ENCODE assay signal across 15 cellular contexts in the genomic region with DNA sequence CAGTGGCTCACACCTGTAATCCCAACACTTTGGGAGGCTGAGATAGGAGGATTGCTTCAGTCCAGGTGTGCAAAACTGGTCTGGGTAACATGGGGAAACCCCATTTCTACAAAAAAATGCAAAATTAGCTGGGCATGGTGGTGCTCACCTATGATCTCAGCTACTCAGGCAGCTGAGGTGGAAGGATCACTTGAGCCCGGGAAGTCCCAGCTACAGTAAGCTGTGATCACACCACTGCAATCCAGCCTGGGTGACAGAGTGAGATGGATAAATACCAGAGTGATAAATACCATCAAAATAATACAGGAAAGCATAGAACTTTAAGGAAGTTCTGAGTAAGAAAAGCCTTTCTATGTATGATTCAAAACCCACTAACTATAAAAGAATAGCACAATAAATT. TPM values are rescaled to one million over a fixed set of nuclear protein-coding genes. Genes with fewer than 3 reads are reported as not detected.
DNase-seq lines count a peak whose midpoint lies in the region; ATAC-seq, FAIRE-seq and TF ChIP-seq lines count a peak whose summit lies in the region.
"Had no signal": no experiment of that assay in that cellular context is flagged by ENCODE, and none has a peak within 500 bp of the region (broad histone marks: within the 10 kb centered on the region; RNA-seq: fewer than 3 reads in every experiment).

No MANE protein-coding gene starts in this region.

- H3K27ac Mint-ChIP-seq in type B pancreatic cell = no peak overlapping the region
- H3K27ac Mint-ChIP-seq: IgD-negative memory B cell, neural progenitor cell had no signal

- H3K27ac ChIP-seq in vagina = no peak overlapping the region
- H3K27ac ChIP-seq: C4-2B, neural progenitor cell had no signal

- FAIRE-seq in bronchial epithelial cell (lab: Jason Lieb, UNC) = no peak
- FAIRE-seq: colon, GM12892 had no signal

- peaks cover 12% of the 10 kb centered on the region for H3K4me1 ChIP-seq in vagina

- intact Hi-C loops in vagina (cut with DNase I) = no loop called here

- H3K4me3 Mint-ChIP-seq in type B pancreatic cell = no peak overlapping the region
- H3K4me3 Mint-ChIP-seq: IgD-negative memory B cell, neural progenitor cell had no signal

- H3K4me1 Mint-ChIP-seq in type B pancreatic cell (ENCODE audit: unreplicated experiment) = no peaks in the 10 kb centered on the region
- H3K4me1 Mint-ChIP-seq: neural progenitor cell had no signal

- H3K27me3 Mint-ChIP-seq in type B pancreatic cell = no peaks in the 10 kb centered on the region
- H3K27me3 Mint-ChIP-seq: IgD-negative memory B cell had no signal

- H3K36me3 ChIP-seq in bronchial epithelial cell (ENCODE audit: control insufficient read depth, insufficient read depth, low read length) = no peaks in the 10 kb centered on the region
- no peaks in the 10 kb centered on the region for H3K36me3 ChIP-seq in vagina
- H3K36me3 ChIP-seq: neural progenitor cell had no signal

- TF ChIP-seq CTCF in bronchial epithelial cell (IDR thresholded peaks at IDR 0.05; ENCODE audit: insufficient read depth, low read length, severe bottlenecking) (no peak), vagina (IDR thresholded peaks at IDR 0.05) (no peak), type B pancreatic cell (conservative IDR thresholded peaks at IDR 0.05) (no peak)

- H3K27me3 ChIP-seq in bronchial epithelial cell (ENCODE audit: control insufficient read depth, insufficient read depth, low read length) (no peaks in the 10 kb centered on the region), vagina (no peaks in the 10 kb centered on the region)
- H3K27me3 ChIP-seq: neural progenitor cell had no signal

- no peaks in the 10 kb centered on the region for H3K9me3 ChIP-seq in vagina

- peaks cover 7% of the 10 kb centered on the region for H3K9me3 Mint-ChIP-seq in type B pancreatic cell

- H3K36me3 Mint-ChIP-seq in type B pancreatic cell = peaks cover 17% of the 10 kb centered on the region

- H3K4me3 ChIP-seq in bronchial epithelial cell (ENCODE audit: low read depth, low read length) = no peak overlapping the region
- H3K4me3 ChIP-seq in vagina = no peak overlapping the region
- H3K4me3 ChIP-seq: neural progenitor cell had no signal

- peak; percentile 39 for DNase-seq in stimulated activated CD4-positive, alpha-beta T cell treated with anti-CD3 and anti-CD28 coated beads, Interleukin-15, amount 100 ng/mL, for 24 hours
- no peak for DNase-seq in stimulated activated CD4-positive, alpha-beta T cell treated with anti-CD3 and anti-CD28 coated beads, Interleukin-2, amount 100 ng/mL, for 48 hours
- DNase-seq in bronchial epithelial cell (ENCODE audit: low read depth) = peak; percentile 71
- DNase-seq in HCEC 1CT = no peak
- DNase-seq in vagina (ENCODE audit: extremely low spot score in 2 of 2) = no peak
- DNase-seq in DMS 273 treated with DMSO at 0.1 percent for 48 hours (lab: John Stamatoyannopoulos, UW) = no peak
- no peak for DNase-seq in type B pancreatic cell (ENCODE audit: extremely low spot score, unreplicated experiment)
- DNase-seq: hypothalamus, SK-N-SH had no signal

- peak; percentile 91 for ATAC-seq in HG03108 (IDR thresholded peaks at IDR 0.05; ENCODE audit: unreplicated experiment)

- TF ChIP-seq POLR2A in vagina (IDR thresholded peaks at IDR 0.05) = no peak

RNA-seq across cellular contexts. Expression of gene LRBA, which starts 52.8 kb away (rescaled TPM):
- 103 and 119 TPM in 2 replicates for total RNA-seq in bronchial epithelial cell
- 68.0 TPM for total RNA-seq in vagina
- 59.8 and 64.5 TPM in 2 replicates for total RNA-seq in type B pancreatic cell (ENCODE audit: low replicate concordance)

Comparison
In these comparisons a context has a peak if more than half of its experiments do, and no peak if none do; other contexts are left out.
1. DNase-seq: peak in stimulated activated CD4-positive, alpha-beta T cell treated with anti-CD3 and anti-CD28 coated beads, Interleukin-15, amount 100 ng/mL, for 24 hours (single experiment) and bronchial epithelial cell (single experiment); none in stimulated activated CD4-positive, alpha-beta T cell treated with anti-CD3 and anti-CD28 coated beads, Interleukin-2, amount 100 ng/mL, for 48 hours (0 of 2), HCEC 1CT (single experiment), vagina (0 of 2), DMS 273 treated with DMSO at 0.1 percent for 48 hours (single experiment) and type B pancreatic cell (single experiment).